ENCODE assay signal across 1 cellular context in the genomic region with DNA sequence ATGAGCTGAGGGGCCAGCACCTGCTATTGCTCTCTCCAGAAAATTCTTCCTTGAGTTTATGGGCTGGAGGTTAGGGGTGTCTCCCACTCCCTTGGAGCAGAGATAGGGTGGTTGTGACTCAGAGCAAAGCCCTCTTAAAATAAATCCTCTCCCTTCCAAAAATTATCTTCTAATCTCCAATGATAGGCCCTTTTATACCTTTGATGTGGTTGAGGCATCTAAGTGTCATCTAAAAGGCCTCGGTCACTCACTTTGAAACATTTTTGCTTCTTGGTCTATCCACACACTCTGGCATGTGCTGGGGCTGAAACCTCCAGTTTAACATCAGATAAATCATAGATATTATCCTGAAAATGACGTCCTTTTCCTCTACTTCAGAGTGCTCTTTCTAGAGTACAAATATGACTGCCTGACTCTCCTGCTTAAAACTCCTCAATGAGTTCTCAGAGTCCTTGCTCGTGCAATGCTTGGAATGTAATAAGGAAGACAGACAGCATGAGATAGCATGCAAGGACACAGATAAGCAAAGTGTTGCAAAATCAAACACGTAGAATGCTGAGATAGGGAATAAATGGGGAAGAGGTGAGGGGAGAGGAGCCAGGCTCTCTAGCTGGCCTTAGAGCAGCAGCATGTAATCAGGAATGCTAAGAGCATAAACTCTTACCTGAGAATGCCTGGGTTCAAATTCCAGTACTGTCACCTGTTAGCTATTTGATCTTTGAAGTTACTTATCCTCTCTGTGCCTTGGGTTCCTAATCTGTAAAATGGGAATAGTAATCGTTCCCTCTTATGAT.
TF ChIP-seq lines count a peak whose summit lies in the region.

No MANE protein-coding gene starts in this region.

TF ChIP-seq in K562, 482 proteins besides CTCF, POLR2A, EP300 and RAD21 (continued from another document and continues in another):
- TF ChIP-seq, protein P1, sequence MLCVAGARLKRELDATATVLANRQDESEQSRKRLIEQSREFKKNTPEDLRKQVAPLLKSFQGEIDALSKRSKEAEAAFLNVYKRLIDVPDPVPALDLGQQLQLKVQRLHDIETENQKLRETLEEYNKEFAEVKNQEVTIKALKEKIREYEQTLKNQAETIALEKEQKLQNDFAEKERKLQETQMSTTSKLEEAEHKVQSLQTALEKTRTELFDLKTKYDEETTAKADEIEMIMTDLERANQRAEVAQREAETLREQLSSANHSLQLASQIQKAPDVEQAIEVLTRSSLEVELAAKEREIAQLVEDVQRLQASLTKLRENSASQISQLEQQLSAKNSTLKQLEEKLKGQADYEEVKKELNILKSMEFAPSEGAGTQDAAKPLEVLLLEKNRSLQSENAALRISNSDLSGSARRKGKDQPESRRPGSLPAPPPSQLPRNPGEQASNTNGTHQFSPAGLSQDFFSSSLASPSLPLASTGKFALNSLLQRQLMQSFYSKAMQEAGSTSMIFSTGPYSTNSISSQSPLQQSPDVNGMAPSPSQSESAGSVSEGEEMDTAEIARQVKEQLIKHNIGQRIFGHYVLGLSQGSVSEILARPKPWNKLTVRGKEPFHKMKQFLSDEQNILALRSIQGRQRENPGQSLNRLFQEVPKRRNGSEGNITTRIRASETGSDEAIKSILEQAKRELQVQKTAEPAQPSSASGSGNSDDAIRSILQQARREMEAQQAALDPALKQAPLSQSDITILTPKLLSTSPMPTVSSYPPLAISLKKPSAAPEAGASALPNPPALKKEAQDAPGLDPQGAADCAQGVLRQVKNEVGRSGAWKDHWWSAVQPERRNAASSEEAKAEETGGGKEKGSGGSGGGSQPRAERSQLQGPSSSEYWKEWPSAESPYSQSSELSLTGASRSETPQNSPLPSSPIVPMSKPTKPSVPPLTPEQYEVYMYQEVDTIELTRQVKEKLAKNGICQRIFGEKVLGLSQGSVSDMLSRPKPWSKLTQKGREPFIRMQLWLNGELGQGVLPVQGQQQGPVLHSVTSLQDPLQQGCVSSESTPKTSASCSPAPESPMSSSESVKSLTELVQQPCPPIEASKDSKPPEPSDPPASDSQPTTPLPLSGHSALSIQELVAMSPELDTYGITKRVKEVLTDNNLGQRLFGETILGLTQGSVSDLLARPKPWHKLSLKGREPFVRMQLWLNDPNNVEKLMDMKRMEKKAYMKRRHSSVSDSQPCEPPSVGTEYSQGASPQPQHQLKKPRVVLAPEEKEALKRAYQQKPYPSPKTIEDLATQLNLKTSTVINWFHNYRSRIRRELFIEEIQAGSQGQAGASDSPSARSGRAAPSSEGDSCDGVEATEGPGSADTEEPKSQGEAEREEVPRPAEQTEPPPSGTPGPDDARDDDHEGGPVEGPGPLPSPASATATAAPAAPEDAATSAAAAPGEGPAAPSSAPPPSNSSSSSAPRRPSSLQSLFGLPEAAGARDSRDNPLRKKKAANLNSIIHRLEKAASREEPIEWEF (CRISPR knock-in tag; IDR thresholded peaks at IDR 0.05), result no peak
- no peak for TF ChIP-seq ETS2 (tag; IDR thresholded peaks at IDR 0.05; ENCODE audit: borderline replicate concordance, poor library complexity, severe bottlenecking)
- TF ChIP-seq SNIP1 (IDR thresholded peaks at IDR 0.05; ENCODE audit: low read depth), result no peak
- no peak for TF ChIP-seq ZBTB8A (IDR thresholded peaks at IDR 0.05; ENCODE audit: partially characterized antibody)
- TF ChIP-seq HDAC6 (IDR thresholded peaks at IDR 0.05; ENCODE audit: low read depth, low read length), result no peak
- peak; percentile 84; the same call in 1 of the 2 replicates for TF ChIP-seq ADNP (tag; IDR thresholded peaks at IDR 0.05)
- no peak for TF ChIP-seq KDM2B (CRISPR knock-in tag; IDR thresholded peaks at IDR 0.05)
- TF ChIP-seq CCNT2 (IDR thresholded peaks at IDR 0.05; ENCODE audit: borderline replicate concordance, extremely low read depth, insufficient read length, low read depth, low read length), result no peak
- TF ChIP-seq COPS2 (conservative IDR thresholded peaks at IDR 0.05), result no peak
- TF ChIP-seq ATF1 (CRISPR knock-in tag; IDR thresholded peaks at IDR 0.05), result no peak
- peak; percentile 69 for TF ChIP-seq ATF1 (tag; IDR thresholded peaks at IDR 0.05)
- no peak for TF ChIP-seq SNRNP70 (optimal IDR thresholded peaks at IDR 0.05; ENCODE audit: low read depth, low read length)
- TF ChIP-seq, protein P2, sequence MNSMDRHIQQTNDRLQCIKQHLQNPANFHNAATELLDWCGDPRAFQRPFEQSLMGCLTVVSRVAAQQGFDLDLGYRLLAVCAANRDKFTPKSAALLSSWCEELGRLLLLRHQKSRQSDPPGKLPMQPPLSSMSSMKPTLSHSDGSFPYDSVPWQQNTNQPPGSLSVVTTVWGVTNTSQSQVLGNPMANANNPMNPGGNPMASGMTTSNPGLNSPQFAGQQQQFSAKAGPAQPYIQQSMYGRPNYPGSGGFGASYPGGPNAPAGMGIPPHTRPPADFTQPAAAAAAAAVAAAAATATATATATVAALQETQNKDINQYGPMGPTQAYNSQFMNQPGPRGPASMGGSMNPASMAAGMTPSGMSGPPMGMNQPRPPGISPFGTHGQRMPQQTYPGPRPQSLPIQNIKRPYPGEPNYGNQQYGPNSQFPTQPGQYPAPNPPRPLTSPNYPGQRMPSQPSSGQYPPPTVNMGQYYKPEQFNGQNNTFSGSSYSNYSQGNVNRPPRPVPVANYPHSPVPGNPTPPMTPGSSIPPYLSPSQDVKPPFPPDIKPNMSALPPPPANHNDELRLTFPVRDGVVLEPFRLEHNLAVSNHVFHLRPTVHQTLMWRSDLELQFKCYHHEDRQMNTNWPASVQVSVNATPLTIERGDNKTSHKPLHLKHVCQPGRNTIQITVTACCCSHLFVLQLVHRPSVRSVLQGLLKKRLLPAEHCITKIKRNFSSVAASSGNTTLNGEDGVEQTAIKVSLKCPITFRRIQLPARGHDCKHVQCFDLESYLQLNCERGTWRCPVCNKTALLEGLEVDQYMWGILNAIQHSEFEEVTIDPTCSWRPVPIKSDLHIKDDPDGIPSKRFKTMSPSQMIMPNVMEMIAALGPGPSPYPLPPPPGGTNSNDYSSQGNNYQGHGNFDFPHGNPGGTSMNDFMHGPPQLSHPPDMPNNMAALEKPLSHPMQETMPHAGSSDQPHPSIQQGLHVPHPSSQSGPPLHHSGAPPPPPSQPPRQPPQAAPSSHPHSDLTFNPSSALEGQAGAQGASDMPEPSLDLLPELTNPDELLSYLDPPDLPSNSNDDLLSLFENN (IDR thresholded peaks at IDR 0.05; ENCODE audit: low read depth in 2 of 2, low read length in 2 of 2), result no peak
- TF ChIP-seq ZNF165 (CRISPR knock-in tag; IDR thresholded peaks at IDR 0.05; ENCODE audit: borderline replicate concordance), result no peak
- TF ChIP-seq CHD4 (IDR thresholded peaks at IDR 0.05; ENCODE audit: insufficient read depth, insufficient replicate concordance, low read depth, low read length, poor library complexity, severe bottlenecking), result no peak
- 0 out of 2 replicates have a peak, but pooled peaks have one; percentile 30 for TF ChIP-seq RNF2 (IDR thresholded peaks at IDR 0.05)
- TF ChIP-seq, protein P3, sequence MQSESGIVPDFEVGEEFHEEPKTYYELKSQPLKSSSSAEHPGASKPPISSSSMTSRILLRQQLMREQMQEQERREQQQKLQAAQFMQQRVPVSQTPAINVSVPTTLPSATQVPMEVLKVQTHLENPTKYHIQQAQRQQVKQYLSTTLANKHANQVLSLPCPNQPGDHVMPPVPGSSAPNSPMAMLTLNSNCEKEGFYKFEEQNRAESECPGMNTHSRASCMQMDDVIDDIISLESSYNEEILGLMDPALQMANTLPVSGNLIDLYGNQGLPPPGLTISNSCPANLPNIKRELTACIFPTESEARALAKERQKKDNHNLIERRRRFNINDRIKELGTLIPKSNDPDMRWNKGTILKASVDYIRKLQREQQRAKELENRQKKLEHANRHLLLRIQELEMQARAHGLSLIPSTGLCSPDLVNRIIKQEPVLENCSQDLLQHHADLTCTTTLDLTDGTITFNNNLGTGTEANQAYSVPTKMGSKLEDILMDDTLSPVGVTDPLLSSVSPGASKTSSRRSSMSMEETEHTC (IDR thresholded peaks at IDR 0.05), result 0 out of 2 replicates have a peak, but pooled peaks have one; percentile 35
- no peak for TF ChIP-seq KAT8 (IDR thresholded peaks at IDR 0.05; ENCODE audit: low read depth)
- no peak for TF ChIP-seq ZNF778 (CRISPR knock-in tag; IDR thresholded peaks at IDR 0.05)
- no peak for TF ChIP-seq E2F3 (CRISPR knock-in tag; IDR thresholded peaks at IDR 0.05)
- TF ChIP-seq, protein P4, sequence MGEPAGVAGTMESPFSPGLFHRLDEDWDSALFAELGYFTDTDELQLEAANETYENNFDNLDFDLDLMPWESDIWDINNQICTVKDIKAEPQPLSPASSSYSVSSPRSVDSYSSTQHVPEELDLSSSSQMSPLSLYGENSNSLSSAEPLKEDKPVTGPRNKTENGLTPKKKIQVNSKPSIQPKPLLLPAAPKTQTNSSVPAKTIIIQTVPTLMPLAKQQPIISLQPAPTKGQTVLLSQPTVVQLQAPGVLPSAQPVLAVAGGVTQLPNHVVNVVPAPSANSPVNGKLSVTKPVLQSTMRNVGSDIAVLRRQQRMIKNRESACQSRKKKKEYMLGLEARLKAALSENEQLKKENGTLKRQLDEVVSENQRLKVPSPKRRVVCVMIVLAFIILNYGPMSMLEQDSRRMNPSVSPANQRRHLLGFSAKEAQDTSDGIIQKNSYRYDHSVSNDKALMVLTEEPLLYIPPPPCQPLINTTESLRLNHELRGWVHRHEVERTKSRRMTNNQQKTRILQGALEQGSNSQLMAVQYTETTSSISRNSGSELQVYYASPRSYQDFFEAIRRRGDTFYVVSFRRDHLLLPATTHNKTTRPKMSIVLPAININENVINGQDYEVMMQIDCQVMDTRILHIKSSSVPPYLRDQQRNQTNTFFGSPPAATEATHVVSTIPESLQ (CRISPR knock-in tag; IDR thresholded peaks at IDR 0.05), result no peak
- TF ChIP-seq ZNF384 (IDR thresholded peaks at IDR 0.05; ENCODE audit: low read depth, low read length), result no peak
- TF ChIP-seq, protein P5, sequence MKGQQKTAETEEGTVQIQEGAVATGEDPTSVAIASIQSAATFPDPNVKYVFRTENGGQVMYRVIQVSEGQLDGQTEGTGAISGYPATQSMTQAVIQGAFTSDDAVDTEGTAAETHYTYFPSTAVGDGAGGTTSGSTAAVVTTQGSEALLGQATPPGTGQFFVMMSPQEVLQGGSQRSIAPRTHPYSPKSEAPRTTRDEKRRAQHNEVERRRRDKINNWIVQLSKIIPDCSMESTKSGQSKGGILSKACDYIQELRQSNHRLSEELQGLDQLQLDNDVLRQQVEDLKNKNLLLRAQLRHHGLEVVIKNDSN (CRISPR knock-in tag; IDR thresholded peaks at IDR 0.05), result no peak
- TF ChIP-seq, protein P6, sequence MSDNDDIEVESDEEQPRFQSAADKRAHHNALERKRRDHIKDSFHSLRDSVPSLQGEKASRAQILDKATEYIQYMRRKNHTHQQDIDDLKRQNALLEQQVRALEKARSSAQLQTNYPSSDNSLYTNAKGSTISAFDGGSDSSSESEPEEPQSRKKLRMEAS (CRISPR knock-in tag; IDR thresholded peaks at IDR 0.05), result no peak
- TF ChIP-seq, protein P7, sequence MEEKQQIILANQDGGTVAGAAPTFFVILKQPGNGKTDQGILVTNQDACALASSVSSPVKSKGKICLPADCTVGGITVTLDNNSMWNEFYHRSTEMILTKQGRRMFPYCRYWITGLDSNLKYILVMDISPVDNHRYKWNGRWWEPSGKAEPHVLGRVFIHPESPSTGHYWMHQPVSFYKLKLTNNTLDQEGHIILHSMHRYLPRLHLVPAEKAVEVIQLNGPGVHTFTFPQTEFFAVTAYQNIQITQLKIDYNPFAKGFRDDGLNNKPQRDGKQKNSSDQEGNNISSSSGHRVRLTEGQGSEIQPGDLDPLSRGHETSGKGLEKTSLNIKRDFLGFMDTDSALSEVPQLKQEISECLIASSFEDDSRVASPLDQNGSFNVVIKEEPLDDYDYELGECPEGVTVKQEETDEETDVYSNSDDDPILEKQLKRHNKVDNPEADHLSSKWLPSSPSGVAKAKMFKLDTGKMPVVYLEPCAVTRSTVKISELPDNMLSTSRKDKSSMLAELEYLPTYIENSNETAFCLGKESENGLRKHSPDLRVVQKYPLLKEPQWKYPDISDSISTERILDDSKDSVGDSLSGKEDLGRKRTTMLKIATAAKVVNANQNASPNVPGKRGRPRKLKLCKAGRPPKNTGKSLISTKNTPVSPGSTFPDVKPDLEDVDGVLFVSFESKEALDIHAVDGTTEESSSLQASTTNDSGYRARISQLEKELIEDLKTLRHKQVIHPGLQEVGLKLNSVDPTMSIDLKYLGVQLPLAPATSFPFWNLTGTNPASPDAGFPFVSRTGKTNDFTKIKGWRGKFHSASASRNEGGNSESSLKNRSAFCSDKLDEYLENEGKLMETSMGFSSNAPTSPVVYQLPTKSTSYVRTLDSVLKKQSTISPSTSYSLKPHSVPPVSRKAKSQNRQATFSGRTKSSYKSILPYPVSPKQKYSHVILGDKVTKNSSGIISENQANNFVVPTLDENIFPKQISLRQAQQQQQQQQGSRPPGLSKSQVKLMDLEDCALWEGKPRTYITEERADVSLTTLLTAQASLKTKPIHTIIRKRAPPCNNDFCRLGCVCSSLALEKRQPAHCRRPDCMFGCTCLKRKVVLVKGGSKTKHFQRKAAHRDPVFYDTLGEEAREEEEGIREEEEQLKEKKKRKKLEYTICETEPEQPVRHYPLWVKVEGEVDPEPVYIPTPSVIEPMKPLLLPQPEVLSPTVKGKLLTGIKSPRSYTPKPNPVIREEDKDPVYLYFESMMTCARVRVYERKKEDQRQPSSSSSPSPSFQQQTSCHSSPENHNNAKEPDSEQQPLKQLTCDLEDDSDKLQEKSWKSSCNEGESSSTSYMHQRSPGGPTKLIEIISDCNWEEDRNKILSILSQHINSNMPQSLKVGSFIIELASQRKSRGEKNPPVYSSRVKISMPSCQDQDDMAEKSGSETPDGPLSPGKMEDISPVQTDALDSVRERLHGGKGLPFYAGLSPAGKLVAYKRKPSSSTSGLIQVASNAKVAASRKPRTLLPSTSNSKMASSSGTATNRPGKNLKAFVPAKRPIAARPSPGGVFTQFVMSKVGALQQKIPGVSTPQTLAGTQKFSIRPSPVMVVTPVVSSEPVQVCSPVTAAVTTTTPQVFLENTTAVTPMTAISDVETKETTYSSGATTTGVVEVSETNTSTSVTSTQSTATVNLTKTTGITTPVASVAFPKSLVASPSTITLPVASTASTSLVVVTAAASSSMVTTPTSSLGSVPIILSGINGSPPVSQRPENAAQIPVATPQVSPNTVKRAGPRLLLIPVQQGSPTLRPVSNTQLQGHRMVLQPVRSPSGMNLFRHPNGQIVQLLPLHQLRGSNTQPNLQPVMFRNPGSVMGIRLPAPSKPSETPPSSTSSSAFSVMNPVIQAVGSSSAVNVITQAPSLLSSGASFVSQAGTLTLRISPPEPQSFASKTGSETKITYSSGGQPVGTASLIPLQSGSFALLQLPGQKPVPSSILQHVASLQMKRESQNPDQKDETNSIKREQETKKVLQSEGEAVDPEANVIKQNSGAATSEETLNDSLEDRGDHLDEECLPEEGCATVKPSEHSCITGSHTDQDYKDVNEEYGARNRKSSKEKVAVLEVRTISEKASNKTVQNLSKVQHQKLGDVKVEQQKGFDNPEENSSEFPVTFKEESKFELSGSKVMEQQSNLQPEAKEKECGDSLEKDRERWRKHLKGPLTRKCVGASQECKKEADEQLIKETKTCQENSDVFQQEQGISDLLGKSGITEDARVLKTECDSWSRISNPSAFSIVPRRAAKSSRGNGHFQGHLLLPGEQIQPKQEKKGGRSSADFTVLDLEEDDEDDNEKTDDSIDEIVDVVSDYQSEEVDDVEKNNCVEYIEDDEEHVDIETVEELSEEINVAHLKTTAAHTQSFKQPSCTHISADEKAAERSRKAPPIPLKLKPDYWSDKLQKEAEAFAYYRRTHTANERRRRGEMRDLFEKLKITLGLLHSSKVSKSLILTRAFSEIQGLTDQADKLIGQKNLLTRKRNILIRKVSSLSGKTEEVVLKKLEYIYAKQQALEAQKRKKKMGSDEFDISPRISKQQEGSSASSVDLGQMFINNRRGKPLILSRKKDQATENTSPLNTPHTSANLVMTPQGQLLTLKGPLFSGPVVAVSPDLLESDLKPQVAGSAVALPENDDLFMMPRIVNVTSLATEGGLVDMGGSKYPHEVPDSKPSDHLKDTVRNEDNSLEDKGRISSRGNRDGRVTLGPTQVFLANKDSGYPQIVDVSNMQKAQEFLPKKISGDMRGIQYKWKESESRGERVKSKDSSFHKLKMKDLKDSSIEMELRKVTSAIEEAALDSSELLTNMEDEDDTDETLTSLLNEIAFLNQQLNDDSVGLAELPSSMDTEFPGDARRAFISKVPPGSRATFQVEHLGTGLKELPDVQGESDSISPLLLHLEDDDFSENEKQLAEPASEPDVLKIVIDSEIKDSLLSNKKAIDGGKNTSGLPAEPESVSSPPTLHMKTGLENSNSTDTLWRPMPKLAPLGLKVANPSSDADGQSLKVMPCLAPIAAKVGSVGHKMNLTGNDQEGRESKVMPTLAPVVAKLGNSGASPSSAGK (IDR thresholded peaks at IDR 0.05), result no peak
